Comparison of ENCODE assay signal across 9 cellular contexts in the genomic region with DNA sequence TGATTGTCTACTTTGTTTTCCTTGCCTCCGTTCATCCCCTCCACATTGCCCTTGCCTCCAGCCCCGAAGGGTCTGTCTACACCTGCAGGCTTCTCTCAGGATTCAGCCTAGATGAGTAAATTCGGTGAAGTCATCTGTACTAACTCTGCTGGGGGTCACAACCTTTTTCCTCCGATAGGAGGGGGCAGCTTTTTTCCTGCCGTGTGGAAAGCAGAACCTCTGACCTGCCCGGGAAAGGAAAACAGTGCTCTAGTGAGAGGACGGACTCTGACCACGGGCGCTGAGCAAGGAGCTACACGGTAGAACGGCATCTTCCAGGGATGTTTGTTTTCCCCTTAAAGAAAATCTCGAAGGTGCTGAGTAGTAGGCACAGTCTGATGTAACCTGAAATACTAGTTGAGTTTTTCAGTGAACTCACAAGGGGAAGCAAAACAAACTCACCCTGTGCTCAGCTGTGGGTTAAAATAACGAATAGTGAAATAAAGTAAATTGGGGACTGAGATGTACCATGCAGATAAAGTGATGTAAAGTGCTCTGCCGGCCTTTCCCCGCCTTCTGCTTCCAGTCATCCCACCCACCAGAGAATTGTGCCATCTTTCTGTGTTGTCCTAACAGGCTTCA.
A peak's percentile ranks its signal among the peaks of the same experiment; 100 is the strongest.
DNase-seq lines count a peak whose midpoint lies in the region; ATAC-seq lines count a peak whose summit lies in the region.
"Had no signal": no experiment of that assay in that cellular context is flagged by ENCODE, and none has a peak within 500 bp of the region (broad histone marks: within the 10 kb centered on the region; RNA-seq: fewer than 3 reads in every experiment).

No MANE protein-coding gene starts in this region.

- peak; percentile 27 for ATAC-seq in left colon
- no peak for ATAC-seq in stimulated activated effector memory CD8-positive, alpha-beta T cell treated with anti-CD3 and anti-CD28 coated beads, Interleukin-12 subunit alpha, Interleukin-12 subunit beta, amount 100 ng/mL, for 72 hours
- ATAC-seq in HG03135 (IDR thresholded peaks at IDR 0.05; ENCODE audit: unreplicated experiment), result no peak
- no peak for ATAC-seq in GM21737 (IDR thresholded peaks at IDR 0.05; ENCODE audit: unreplicated experiment)

- H3K4me3 Mint-ChIP-seq in stimulated activated effector memory CD8-positive, alpha-beta T cell treated with anti-CD3 and anti-CD28 coated beads, Interleukin-12 subunit alpha, Interleukin-12 subunit beta, amount 100 ng/mL, for 72 hours, result peak overlapping the region; percentile 56

- no peak overlapping the region for H3K27ac Mint-ChIP-seq in stimulated activated effector memory CD8-positive, alpha-beta T cell treated with anti-CD3 and anti-CD28 coated beads, Interleukin-12 subunit alpha, Interleukin-12 subunit beta, amount 100 ng/mL, for 72 hours
- H3K27ac Mint-ChIP-seq: IgD-negative memory B cell had no signal

- peaks cover 17% of the 10 kb centered on the region for H3K4me1 Mint-ChIP-seq in stimulated activated effector memory CD8-positive, alpha-beta T cell treated with anti-CD3 and anti-CD28 coated beads, Interleukin-12 subunit alpha, Interleukin-12 subunit beta, amount 100 ng/mL, for 72 hours

- peaks cover 27% of the 10 kb centered on the region for H3K36me3 Mint-ChIP-seq in stimulated activated effector memory CD8-positive, alpha-beta T cell treated with anti-CD3 and anti-CD28 coated beads, Interleukin-12 subunit alpha, Interleukin-12 subunit beta, amount 100 ng/mL, for 72 hours

- DNase-seq in HT1080 (ENCODE audit: low read depth) (peak; percentile 37), left colon (peak in 1 of 2 donors; percentile 41), T1000 (lab: John Stamatoyannopoulos, UW) (no peak)
- no peak for DNase-seq in stimulated activated effector memory CD8-positive, alpha-beta T cell treated with anti-CD3 and anti-CD28 coated beads, Interleukin-12 subunit alpha, Interleukin-12 subunit beta, amount 100 ng/mL, for 72 hours (ENCODE audit: low spot score in 2 of 2)
- DNase-seq in activated CD8-positive, alpha-beta memory T cell treated with anti-CD3 and anti-CD28 coated beads, Interleukin-2, amount 50 U/mL, for 48 hours, result no peak

- peak overlapping the region; percentile 67 for H3K27ac ChIP-seq in angular gyrus (ENCODE audit: low read depth, low read length)

- H3K9me3 Mint-ChIP-seq in stimulated activated effector memory CD8-positive, alpha-beta T cell treated with anti-CD3 and anti-CD28 coated beads, Interleukin-12 subunit alpha, Interleukin-12 subunit beta, amount 100 ng/mL, for 72 hours, result no peaks in the 10 kb centered on the region
- H3K9me3 Mint-ChIP-seq: IgD-negative memory B cell had no signal

- intact Hi-C loops in left colon (cut with DNase I, micrococcal nuclease), result loop anchor here in 1 of 2 donors (5.0 kb wide), 1 partner anchor 226 kb away; no protein-coding TSS in a partner anchor
